In the genomic region with DNA sequence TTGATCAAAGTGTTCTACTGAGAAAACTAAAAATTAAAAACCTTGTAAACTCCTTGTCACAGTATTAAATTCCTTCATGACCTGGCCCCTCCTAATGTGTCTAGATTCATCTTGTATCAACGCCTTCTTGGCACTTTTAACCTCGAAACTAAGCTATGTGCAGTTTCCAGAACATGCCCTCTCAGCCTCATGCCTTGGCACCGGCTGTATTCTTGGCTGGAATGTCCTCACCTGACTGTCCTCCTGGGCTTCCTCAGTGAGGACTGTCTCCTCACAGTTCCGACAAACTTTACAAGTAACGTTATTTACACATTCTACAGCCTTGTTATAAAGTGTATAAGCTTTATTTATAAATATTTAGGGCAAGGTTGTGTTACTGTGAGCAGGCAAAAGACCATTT, we compare ENCODE assay signal across 34 cellular contexts.
"Had no signal": no experiment of that assay in that cellular context is flagged by ENCODE, and none has a peak within 500 bp of the region (broad histone marks: within the 10 kb centered on the region; RNA-seq: fewer than 3 reads in every experiment).

No MANE protein-coding gene starts in this region.

- ATAC-seq: activated CD4-positive, alpha-beta T cell treated with anti-CD3 and anti-CD28 coated beads for 36 hours; activated CD8-positive, alpha-beta T cell treated with anti-CD3 and anti-CD28 coated beads for 36 hours; activated naive CD4-positive, alpha-beta T cell treated with anti-CD3 and anti-CD28 coated beads, Interleukin-2, amount 50 U/mL, for 72 hours; activated naive CD8-positive, alpha-beta T cell treated with anti-CD3 and anti-CD28 coated beads, Interleukin-2, amount 50 U/mL, for 24 hours; activated T-cell treated with anti-CD3 and anti-CD28 coated beads, Interleukin-2, amount 50 U/mL, for 4 hours; activated T-cell treated with anti-CD3 and anti-CD28 coated beads, Interleukin-2, amount 50 U/mL, for 72 hours; activated T-helper 17 cell treated with anti-CD3 and anti-CD28 coated beads, Interleukin-2, amount 50 U/mL, for 72 hours; T-cell had no signal

- H3K27ac ChIP-seq: ascending aorta, cardiac muscle cell, VCaP had no signal

- H3K4me1 ChIP-seq: ascending aorta had no signal

- H3K4me3 Mint-ChIP-seq: activated B cell treated with CpG ODN at 0.5 μM for 24 hours; activated CD4-positive, alpha-beta memory T cell treated with anti-CD3 and anti-CD28 coated beads for 36 hours; activated CD4-positive, alpha-beta T cell treated with anti-CD3 and anti-CD28 coated beads for 36 hours; activated CD8-positive, alpha-beta T cell treated with anti-CD3 and anti-CD28 coated beads for 36 hours; activated naive CD4-positive, alpha-beta T cell treated with anti-CD3 and anti-CD28 coated beads for 36 hours; activated naive CD8-positive, alpha-beta T cell treated with anti-CD3 and anti-CD28 coated beads, Interleukin-2, amount 10 ng/mL, durations not matched to agents 7 days and 5 days; activated naive CD8-positive, alpha-beta T cell treated with anti-CD3 and anti-CD28 coated beads, Interleukin-2, amount 50 U/mL, for 24 hours; activated T-cell treated with anti-CD3 and anti-CD28 coated beads, Interleukin-2, amount 50 U/mL, for 4 hours; activated T-cell treated with anti-CD3 and anti-CD28 coated beads, Interleukin-2, amount 50 U/mL, for 72 hours; activated T-helper 1 cell treated with anti-CD3 and anti-CD28 coated beads, Interleukin-12 subunit alpha, Interleukin-12 subunit beta, Interleukin-2, Interleukin-4 antibody, amounts not matched to agents 30 ng/mL and 10 ng/mL and 1 ng/mL, durations not matched to agents 14 hours and 24 hours and 36 hours; activated T-helper 17 cell treated with anti-CD3 and anti-CD28 coated beads, Interleukin-2, amount 50 U/mL, for 72 hours; brain; T-cell; T-helper 2 cell treated with Interferon-gamma antibody and Interleukin-4, amounts not matched to agents 5 μg/mL and 100 μg/mL, for 36 hours had no signal

- H3K4me1 Mint-ChIP-seq: activated B cell treated with CpG ODN at 0.5 μM for 24 hours had no signal

- H3K27ac Mint-ChIP-seq: activated B cell treated with CpG ODN at 0.5 μM for 24 hours; activated CD4-positive, alpha-beta memory T cell treated with anti-CD3 and anti-CD28 coated beads for 36 hours; activated CD4-positive, alpha-beta T cell treated with anti-CD3 and anti-CD28 coated beads for 36 hours; activated CD8-positive, alpha-beta T cell treated with anti-CD3 and anti-CD28 coated beads for 36 hours; activated naive CD4-positive, alpha-beta T cell treated with anti-CD3 and anti-CD28 coated beads for 36 hours; activated naive CD8-positive, alpha-beta T cell treated with anti-CD3 and anti-CD28 coated beads, Interleukin-2, amount 10 ng/mL, durations not matched to agents 7 days and 5 days; activated naive CD8-positive, alpha-beta T cell treated with anti-CD3 and anti-CD28 coated beads, Interleukin-2, amount 50 U/mL, for 24 hours; activated T-cell treated with anti-CD3 and anti-CD28 coated beads, Interleukin-2, amount 50 U/mL, for 72 hours; activated T-helper 1 cell treated with anti-CD3 and anti-CD28 coated beads, Interleukin-12 subunit alpha, Interleukin-12 subunit beta, Interleukin-2, Interleukin-4 antibody, amounts not matched to agents 30 ng/mL and 10 ng/mL and 1 ng/mL, durations not matched to agents 14 hours and 24 hours and 36 hours; activated T-helper 17 cell treated with anti-CD3 and anti-CD28 coated beads, Interleukin-2, amount 50 U/mL, for 72 hours; brain; T-cell; T-helper 2 cell treated with Interferon-gamma antibody and Interleukin-4, amounts not matched to agents 5 μg/mL and 100 μg/mL, for 36 hours had no signal

- DNase-seq: activated B cell treated with CpG ODN at 0.5 μM for 24 hours; activated CD4-positive, alpha-beta memory T cell treated with anti-CD3 and anti-CD28 coated beads for 36 hours; activated CD4-positive, alpha-beta T cell treated with anti-CD3 and anti-CD28 coated beads for 36 hours; activated CD4-positive, alpha-beta T cell treated with anti-CD3 and anti-CD28 coated beads for 48 hours; activated CD4-positive, alpha-beta T cell treated with anti-CD3 and anti-CD28 coated beads, Interleukin-2, amount 50 U/mL, for 1 hour; activated CD4-positive, alpha-beta T cell treated with anti-CD3 and anti-CD28 coated beads, Interleukin-2, amount 50 U/mL, for 4 hours; activated CD4-positive, CD25-positive, alpha-beta regulatory T cell treated with anti-CD3 and anti-CD28 coated beads, Interleukin-2, amount 50 U/mL, for 72 hours; activated CD8-positive, alpha-beta memory T cell treated with anti-CD3 and anti-CD28 coated beads, Interleukin-2, amount 50 U/mL, for 4 hours; activated CD8-positive, alpha-beta T cell treated with anti-CD3 and anti-CD28 coated beads for 36 hours; activated effector memory CD4-positive, alpha-beta T cell treated with anti-CD3 and anti-CD28 coated beads, Interleukin-2, amount 50 U/mL, for 16 hours; activated gamma-delta T cell treated with Interleukin-2 at 50 U/mL for 16 hours; activated naive CD4-positive, alpha-beta T cell; activated naive CD4-positive, alpha-beta T cell treated with anti-CD3 and anti-CD28 coated beads for 36 hours; activated naive CD4-positive, alpha-beta T cell treated with anti-CD3 and anti-CD28 coated beads, Interleukin-2, amount 50 U/mL, for 16 hours; activated naive CD8-positive, alpha-beta T cell treated with anti-CD3 and anti-CD28 coated beads, Interleukin-2, amount 10 ng/mL, durations not matched to agents 7 days and 5 days; activated naive CD8-positive, alpha-beta T cell treated with anti-CD3 and anti-CD28 coated beads, Interleukin-2, amount 50 U/mL, for 24 hours; activated T-cell treated with anti-CD3 and anti-CD28 coated beads for 4 hours; activated T-cell treated with anti-CD3 and anti-CD28 coated beads, Interleukin-2, amount 50 U/mL, for 1 hour; activated T-cell treated with anti-CD3 and anti-CD28 coated beads, Interleukin-2, amount 50 U/mL, for 4 hours; activated T-cell treated with anti-CD3 and anti-CD28 coated beads, Interleukin-2, amount 50 U/mL, for 72 hours; amygdala; anterior cingulate cortex; caudate nucleus; T-cell; T-helper 2 cell; T-helper 9 cell had no signal

- H3K9me3 ChIP-seq: ascending aorta had no signal

- H3K36me3 ChIP-seq: ascending aorta, cardiac muscle cell had no signal

- H3K9me3 Mint-ChIP-seq: activated T-helper 17 cell treated with anti-CD3 and anti-CD28 coated beads, Interleukin-2, amount 50 U/mL, for 72 hours had no signal

- H3K4me3 ChIP-seq: ascending aorta, cardiac muscle cell had no signal

- H3K27me3 Mint-ChIP-seq: activated B cell treated with CpG ODN at 0.5 μM for 24 hours; activated CD4-positive, alpha-beta memory T cell treated with anti-CD3 and anti-CD28 coated beads for 36 hours; activated CD4-positive, alpha-beta T cell treated with anti-CD3 and anti-CD28 coated beads for 36 hours; activated CD8-positive, alpha-beta T cell treated with anti-CD3 and anti-CD28 coated beads for 36 hours; activated naive CD8-positive, alpha-beta T cell treated with anti-CD3 and anti-CD28 coated beads, Interleukin-2, amount 10 ng/mL, durations not matched to agents 7 days and 5 days; activated naive CD8-positive, alpha-beta T cell treated with anti-CD3 and anti-CD28 coated beads, Interleukin-2, amount 50 U/mL, for 24 hours; activated T-helper 17 cell treated with anti-CD3 and anti-CD28 coated beads, Interleukin-2, amount 50 U/mL, for 72 hours; T-cell had no signal

- H3K27me3 ChIP-seq: ascending aorta, cardiac muscle cell had no signal
